2 cellular contexts compared by ENCODE assay signal in genomic region chr11:78037825-78038620, GRCh38.
TF ChIP-seq lines count a peak whose summit lies in the region.

No MANE protein-coding gene starts in this region.

TF ChIP-seq in SK-N-SH, 30 proteins besides CTCF, POLR2A, EP300 and RAD21 (continued from another document):
- TF ChIP-seq PBX3 (IDR thresholded peaks at IDR 0.05): no peak
- no peak for TF ChIP-seq SIN3A (IDR thresholded peaks at IDR 0.05; ENCODE audit: borderline replicate concordance, low read depth, low read length)
- TF ChIP-seq, protein P1, sequence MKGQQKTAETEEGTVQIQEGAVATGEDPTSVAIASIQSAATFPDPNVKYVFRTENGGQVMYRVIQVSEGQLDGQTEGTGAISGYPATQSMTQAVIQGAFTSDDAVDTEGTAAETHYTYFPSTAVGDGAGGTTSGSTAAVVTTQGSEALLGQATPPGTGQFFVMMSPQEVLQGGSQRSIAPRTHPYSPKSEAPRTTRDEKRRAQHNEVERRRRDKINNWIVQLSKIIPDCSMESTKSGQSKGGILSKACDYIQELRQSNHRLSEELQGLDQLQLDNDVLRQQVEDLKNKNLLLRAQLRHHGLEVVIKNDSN (IDR thresholded peaks at IDR 0.05; ENCODE audit: borderline replicate concordance, low read depth): no peak
- no peak for TF ChIP-seq TCF12 (IDR thresholded peaks at IDR 0.05)
- no peak for TF ChIP-seq POLR2AphosphoS5 (IDR thresholded peaks at IDR 0.05; ENCODE audit: low read depth, low read length)
- no peak for TF ChIP-seq TEAD4 (IDR thresholded peaks at IDR 0.05; ENCODE audit: borderline replicate concordance, insufficient read depth)
- no peak for TF ChIP-seq EZH2phosphoT487 (IDR thresholded peaks at IDR 0.05; ENCODE audit: borderline replicate concordance, low read depth)
- no peak for TF ChIP-seq JUND (IDR thresholded peaks at IDR 0.05)
- TF ChIP-seq, protein P2, sequence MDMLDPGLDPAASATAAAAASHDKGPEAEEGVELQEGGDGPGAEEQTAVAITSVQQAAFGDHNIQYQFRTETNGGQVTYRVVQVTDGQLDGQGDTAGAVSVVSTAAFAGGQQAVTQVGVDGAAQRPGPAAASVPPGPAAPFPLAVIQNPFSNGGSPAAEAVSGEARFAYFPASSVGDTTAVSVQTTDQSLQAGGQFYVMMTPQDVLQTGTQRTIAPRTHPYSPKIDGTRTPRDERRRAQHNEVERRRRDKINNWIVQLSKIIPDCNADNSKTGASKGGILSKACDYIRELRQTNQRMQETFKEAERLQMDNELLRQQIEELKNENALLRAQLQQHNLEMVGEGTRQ (IDR thresholded peaks at IDR 0.05; ENCODE audit: borderline replicate concordance, low read depth, low read length): no peak
- no peak for TF ChIP-seq FOSL2 (IDR thresholded peaks at IDR 0.05; ENCODE audit: borderline replicate concordance, low read depth)
- TF ChIP-seq RXRA (IDR thresholded peaks at IDR 0.05; ENCODE audit: borderline replicate concordance, low read depth): no peak
- no peak for TF ChIP-seq RCOR1 (IDR thresholded peaks at IDR 0.05; ENCODE audit: low read length)
- TF ChIP-seq NFIC (IDR thresholded peaks at IDR 0.05; ENCODE audit: borderline replicate concordance): no peak

TF ChIP-seq in SK-N-SH treated with all-trans-retinoic acid at 6 μM for 48 hours, 23 proteins besides CTCF, POLR2A, EP300 and RAD21:
- TF ChIP-seq, protein P3, sequence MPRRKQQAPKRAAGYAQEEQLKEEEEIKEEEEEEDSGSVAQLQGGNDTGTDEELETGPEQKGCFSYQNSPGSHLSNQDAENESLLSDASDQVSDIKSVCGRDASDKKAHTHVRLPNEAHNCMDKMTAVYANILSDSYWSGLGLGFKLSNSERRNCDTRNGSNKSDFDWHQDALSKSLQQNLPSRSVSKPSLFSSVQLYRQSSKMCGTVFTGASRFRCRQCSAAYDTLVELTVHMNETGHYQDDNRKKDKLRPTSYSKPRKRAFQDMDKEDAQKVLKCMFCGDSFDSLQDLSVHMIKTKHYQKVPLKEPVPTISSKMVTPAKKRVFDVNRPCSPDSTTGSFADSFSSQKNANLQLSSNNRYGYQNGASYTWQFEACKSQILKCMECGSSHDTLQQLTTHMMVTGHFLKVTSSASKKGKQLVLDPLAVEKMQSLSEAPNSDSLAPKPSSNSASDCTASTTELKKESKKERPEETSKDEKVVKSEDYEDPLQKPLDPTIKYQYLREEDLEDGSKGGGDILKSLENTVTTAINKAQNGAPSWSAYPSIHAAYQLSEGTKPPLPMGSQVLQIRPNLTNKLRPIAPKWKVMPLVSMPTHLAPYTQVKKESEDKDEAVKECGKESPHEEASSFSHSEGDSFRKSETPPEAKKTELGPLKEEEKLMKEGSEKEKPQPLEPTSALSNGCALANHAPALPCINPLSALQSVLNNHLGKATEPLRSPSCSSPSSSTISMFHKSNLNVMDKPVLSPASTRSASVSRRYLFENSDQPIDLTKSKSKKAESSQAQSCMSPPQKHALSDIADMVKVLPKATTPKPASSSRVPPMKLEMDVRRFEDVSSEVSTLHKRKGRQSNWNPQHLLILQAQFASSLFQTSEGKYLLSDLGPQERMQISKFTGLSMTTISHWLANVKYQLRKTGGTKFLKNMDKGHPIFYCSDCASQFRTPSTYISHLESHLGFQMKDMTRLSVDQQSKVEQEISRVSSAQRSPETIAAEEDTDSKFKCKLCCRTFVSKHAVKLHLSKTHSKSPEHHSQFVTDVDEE (CRISPR knock-in tag; IDR thresholded peaks at IDR 0.05): no peak
- TF ChIP-seq POU6F1 (CRISPR knock-in tag; IDR thresholded peaks at IDR 0.05; ENCODE audit: borderline replicate concordance, low read depth): no peak
- no peak for TF ChIP-seq TCF4 (CRISPR knock-in tag; IDR thresholded peaks at IDR 0.05; ENCODE audit: borderline replicate concordance)
- TF ChIP-seq PPARA (CRISPR knock-in tag; IDR thresholded peaks at IDR 0.05; ENCODE audit: borderline replicate concordance): no peak
- TF ChIP-seq PATZ1 (CRISPR knock-in tag; IDR thresholded peaks at IDR 0.05; ENCODE audit: borderline replicate concordance): no peak
- TF ChIP-seq OSR1 (CRISPR knock-in tag; IDR thresholded peaks at IDR 0.05): no peak
- no peak for TF ChIP-seq ZC3H10 (CRISPR knock-in tag; IDR thresholded peaks at IDR 0.05)
- no peak for TF ChIP-seq ARNTL (CRISPR knock-in tag; IDR thresholded peaks at IDR 0.05; ENCODE audit: borderline replicate concordance, low read depth)
- no peak for TF ChIP-seq SNAI2 (CRISPR knock-in tag; IDR thresholded peaks at IDR 0.05)
- TF ChIP-seq ZFP3 (CRISPR knock-in tag; IDR thresholded peaks at IDR 0.05): no peak
